12 cellular contexts compared by ENCODE assay signal in the genomic region with DNA sequence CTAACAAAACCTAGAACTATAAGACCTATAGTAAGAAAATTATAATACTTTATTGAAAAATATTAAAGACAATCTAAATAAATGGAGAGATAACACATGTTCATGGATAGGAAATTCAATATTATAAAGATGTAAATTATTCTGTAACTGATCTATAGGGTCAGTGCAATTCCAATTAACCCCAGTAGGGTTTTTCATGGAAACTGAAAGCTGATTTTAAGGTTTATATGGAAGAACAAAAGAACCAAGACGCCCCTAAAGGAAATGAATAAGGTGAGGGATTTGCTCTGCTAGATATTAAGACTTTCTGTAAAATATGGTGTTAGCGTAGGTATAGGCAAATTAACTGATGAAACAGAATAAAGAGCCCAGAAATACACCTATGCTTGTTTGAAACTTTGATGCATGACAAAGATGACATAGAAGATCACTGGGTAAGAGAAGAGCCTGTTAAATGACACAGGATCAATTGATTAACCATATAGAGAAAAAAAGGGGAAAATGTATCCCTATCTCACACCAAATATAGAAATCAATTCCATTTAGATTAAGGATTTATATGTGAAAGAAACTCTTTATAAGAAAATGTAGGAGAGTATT. TPM values are rescaled to one million over a fixed set of nuclear protein-coding genes. Genes with fewer than 3 reads are reported as not detected.
A peak's percentile ranks its signal among the peaks of the same experiment; 100 is the strongest.
DNase-seq lines count a peak whose midpoint lies in the region; TF ChIP-seq lines count a peak whose summit lies in the region.
"Had no signal": no experiment of that assay in that cellular context is flagged by ENCODE, and none has a peak within 500 bp of the region (broad histone marks: within the 10 kb centered on the region; RNA-seq: fewer than 3 reads in every experiment).

No MANE protein-coding gene starts in this region.

- H3K27ac Mint-ChIP-seq in type B pancreatic cell: no peak overlapping the region

- no peaks in the 10 kb centered on the region for H3K9me3 Mint-ChIP-seq in type B pancreatic cell

- intact Hi-C loops in cardiac septum (cut with DNase I): no loop called here

- no peaks in the 10 kb centered on the region for H3K36me3 Mint-ChIP-seq in type B pancreatic cell

- H3K4me3 ChIP-seq in right atrium auricular region (no peak overlapping the region), Peyer's patch (no peak overlapping the region), fibroblast of mammary gland (ENCODE audit: control insufficient read depth, low read depth, low read length) (no peak overlapping the region)

- H3K4me1 ChIP-seq in right atrium auricular region (peaks cover 0 to 15% of the 10 kb centered on the region in 2 donors), Peyer's patch (peaks cover 0 to 14% (median 0%) of the 10 kb centered on the region in 4 donors)
- H3K4me1 ChIP-seq: parathyroid adenoma had no signal

- TF ChIP-seq POLR2A in Peyer's patch (IDR thresholded peaks at IDR 0.05): no peak

- TF ChIP-seq CTCF in right atrium auricular region (IDR thresholded peaks at IDR 0.05) (peak in 1 of 2 donors; percentile 34), Peyer's patch (IDR thresholded peaks at IDR 0.05) (peak in 5 of 6 experiments; percentile 14 to 79 (median 34)), fibroblast of mammary gland (conservative IDR thresholded peaks at IDR 0.05; ENCODE audit: control insufficient read depth, insufficient read depth, low read depth, low read length) (peak; percentile 33), type B pancreatic cell (conservative IDR thresholded peaks at IDR 0.05) (peak; percentile 70)

- H3K27me3 ChIP-seq in right atrium auricular region (no peaks in the 10 kb centered on the region), Peyer's patch (no peaks in the 10 kb centered on the region)

- H3K27ac ChIP-seq in right atrium auricular region: peak overlapping the region; percentile 26 to 33
- peak overlapping the region in 2 of 4 donors; percentile 16 to 91 for H3K27ac ChIP-seq in Peyer's patch

- H3K4me1 Mint-ChIP-seq in type B pancreatic cell (ENCODE audit: unreplicated experiment): peaks cover 4% of the 10 kb centered on the region

- H3K36me3 ChIP-seq in right atrium auricular region (no peaks in the 10 kb centered on the region), Peyer's patch (no peaks in the 10 kb centered on the region)

- H3K27me3 Mint-ChIP-seq in type B pancreatic cell: peaks cover 6% of the 10 kb centered on the region

- no peak overlapping the region for H3K4me3 Mint-ChIP-seq in type B pancreatic cell

- H3K9me3 ChIP-seq in right atrium auricular region (no peaks in the 10 kb centered on the region), Peyer's patch (no peaks in the 10 kb centered on the region)

- DNase-seq in right atrium auricular region (ENCODE audit: low spot score) (no peak), cardiac septum (ENCODE audit: low spot score) (no peak), Peyer's patch (no peak), fibroblast of mammary gland (ENCODE audit: low read depth) (no peak), type B pancreatic cell (ENCODE audit: extremely low spot score, unreplicated experiment) (no peak), NCI-H526 (lab: John Stamatoyannopoulos, UW) (no peak), SW480 (ENCODE audit: low spot score) (no peak), activated gamma-delta T cell (lab: John Stamatoyannopoulos, UW) (no peak)
- DNase-seq: activated CD4-positive, alpha-beta T cell treated with anti-CD3 and anti-CD28 coated beads for 4 hours; DMS153; NCI-H748 treated with DMSO at 0.1 percent for 48 hours had no signal

RNA-seq across cellular contexts. Expression of a gene that starts 3.0 kb away (rescaled TPM):
- total RNA-seq in right atrium auricular region (100 to 1,000 TPM in 1 of 2 donors, 10 to 100 TPM in 1; 74.6 to 109 TPM), cardiac septum (22.0 TPM), Peyer's patch (10 to 100 TPM in 2 of 4 donors, 1 to 10 TPM in 2; 2.1 to 25.6 (median 9.7) TPM), type B pancreatic cell (ENCODE audit: low replicate concordance) (1.2 TPM in 1 of 2 replicates, not detected in the other)

RNA-seq across cellular contexts. Expression of a gene that starts 19.3 kb away (rescaled TPM):
- total RNA-seq in right atrium auricular region: under 1 TPM in 1 of 2 donors, not detected in 1; 0.08 TPM
- 0.51 TPM for total RNA-seq in cardiac septum
- under 1 TPM in 1 of 4 donors, not detected in 3; 0.27 TPM for total RNA-seq in Peyer's patch
- total RNA-seq in type B pancreatic cell (ENCODE audit: low replicate concordance): 0.45 and 4.2 TPM in 2 replicates

RNA-seq across cellular contexts. Expression of a gene that starts 44.8 kb away (rescaled TPM):
- 1 to 10 TPM in 1 of 2 donors, under 1 TPM in 1; 0.74 to 2.5 TPM for total RNA-seq in right atrium auricular region
- total RNA-seq in cardiac septum: 0.22 TPM
- total RNA-seq in Peyer's patch: under 1 TPM in 1 of 4 donors, not detected in 3; 0.83 TPM
- total RNA-seq in type B pancreatic cell (ENCODE audit: low replicate concordance): 0.39 TPM in 1 of 2 replicates, not detected in the other
